Comparison of ENCODE assay signal across 10 cellular contexts in genomic region chr13:97328222-97328790, GRCh38.
A peak's percentile ranks its signal among the peaks of the same experiment; 100 is the strongest.
DNase-seq lines count a peak whose midpoint lies in the region; ATAC-seq and TF ChIP-seq lines count a peak whose summit lies in the region.
"Had no signal": no experiment of that assay in that cellular context is flagged by ENCODE, and none has a peak within 500 bp of the region (broad histone marks: within the 10 kb centered on the region; RNA-seq: fewer than 3 reads in every experiment).

No MANE protein-coding gene starts in this region.

- peaks cover 5% of the 10 kb centered on the region for H3K36me3 Mint-ChIP-seq in nephron progenitor cell (ENCODE audit: low read depth)

- H3K4me3 Mint-ChIP-seq in nephron progenitor cell = no peak overlapping the region
- H3K4me3 Mint-ChIP-seq: CD4-positive, CD25-positive, alpha-beta regulatory T cell had no signal

- H3K4me1 ChIP-seq in SJCRH30 = peaks cover 25% of the 10 kb centered on the region

- peak; percentile 80 for DNase-seq in AG20443 (ENCODE audit: low spot score)
- DNase-seq in SJCRH30 = peak; percentile 75 to 79
- DNase-seq in fibroblast of the conjunctiva (ENCODE audit: low read depth) = peak; percentile 40
- DNase-seq in nephron progenitor cell = peak; percentile 35
- DNase-seq: CD4-positive, CD25-positive, alpha-beta regulatory T cell; NCI-H524 treated with DMSO at 0.1 percent for 48 hours had no signal

- no peak for ATAC-seq in GM19463 (IDR thresholded peaks at IDR 0.05; ENCODE audit: unreplicated experiment)
- ATAC-seq in GM19324 (IDR thresholded peaks at IDR 0.05; ENCODE audit: low FRiP score, unreplicated experiment) = no peak
- no peak for ATAC-seq in GM18861 (IDR thresholded peaks at IDR 0.05; ENCODE audit: unreplicated experiment)
- ATAC-seq in GM18870 (IDR thresholded peaks at IDR 0.05; ENCODE audit: unreplicated experiment) = no peak

- H3K9me3 ChIP-seq in SJCRH30 (replicated peaks) = no peaks in the 10 kb centered on the region

- peak overlapping the region; percentile 90 for H3K27ac ChIP-seq in SJCRH30

- peaks cover 21% of the 10 kb centered on the region for H3K4me1 Mint-ChIP-seq in nephron progenitor cell

- TF ChIP-seq CTCF in nephron progenitor cell (IDR thresholded peaks at IDR 0.05) = no peak

- H3K9me3 Mint-ChIP-seq in nephron progenitor cell = no peaks in the 10 kb centered on the region
- H3K9me3 Mint-ChIP-seq: CD4-positive, CD25-positive, alpha-beta regulatory T cell had no signal

- H3K36me3 ChIP-seq in SJCRH30 = no peaks in the 10 kb centered on the region

- no peak overlapping the region for H3K27ac Mint-ChIP-seq in nephron progenitor cell

- H3K27me3 ChIP-seq in SJCRH30 = no peaks in the 10 kb centered on the region

- no peaks in the 10 kb centered on the region for H3K27me3 Mint-ChIP-seq in nephron progenitor cell (ENCODE audit: low read depth, poor library complexity)
- H3K27me3 Mint-ChIP-seq: CD4-positive, CD25-positive, alpha-beta regulatory T cell had no signal

- H3K4me3 ChIP-seq in SJCRH30 = 0 out of 2 replicates have a peak overlapping the region, but pooled peaks have one; percentile 6
